1 cellular context compared by ENCODE assay signal in genomic region chr1:180572745-180573144, GRCh38.
TF ChIP-seq lines count a peak whose summit lies in the region.

No MANE protein-coding gene starts in this region.

TF ChIP-seq in IMR-90, 13 proteins besides CTCF, POLR2A, EP300 and RAD21 (continued from another document):
- TF ChIP-seq MXI1 (IDR thresholded peaks at IDR 0.05; ENCODE audit: borderline replicate concordance, low read depth, low read length) (no peak), CEBPB (IDR thresholded peaks at IDR 0.05; ENCODE audit: low read depth, low read length) (no peak), BHLHE40 (IDR thresholded peaks at IDR 0.05; ENCODE audit: low read depth, low read length) (no peak), CHD1 (IDR thresholded peaks at IDR 0.05; ENCODE audit: low read depth, low read length) (no peak), MAFK (IDR thresholded peaks at IDR 0.05; ENCODE audit: low read depth, low read length) (no peak), NFE2L2 (IDR thresholded peaks at IDR 0.05; ENCODE audit: low read depth, low read length) (no peak), RCOR1 (IDR thresholded peaks at IDR 0.05; ENCODE audit: insufficient replicate concordance, low read length) (no peak), USF2 (IDR thresholded peaks at IDR 0.05; ENCODE audit: low read depth, low read length) (no peak), RFX5 (IDR thresholded peaks at IDR 0.05; ENCODE audit: low read depth, low read length) (no peak), FOS (IDR thresholded peaks at IDR 0.05; ENCODE audit: low read depth, low read length) (no peak), MAZ (IDR thresholded peaks at IDR 0.05; ENCODE audit: borderline replicate concordance, low read depth, low read length) (no peak)
